In genomic region chr13:48402325-48402962, GRCh38 we compare ENCODE assay signal across 10 cellular contexts. TPM values are rescaled to one million over a fixed set of nuclear protein-coding genes. Genes with fewer than 3 reads are reported as not detected.
DNase-seq lines count a peak whose midpoint lies in the region; ATAC-seq and TF ChIP-seq lines count a peak whose summit lies in the region.
"Had no signal": no experiment of that assay in that cellular context is flagged by ENCODE, and none has a peak within 500 bp of the region (broad histone marks: within the 10 kb centered on the region; RNA-seq: fewer than 3 reads in every experiment).

No MANE protein-coding gene starts in this region.

- H3K36me3 ChIP-seq in PC-3 (ENCODE audit: low read depth, low read length): no peaks in the 10 kb centered on the region; the same call in 1 of the 2 replicates

- BruUV-seq in PC-3 (replicated peaks; lab: Mats Ljungman, UMichigan): no TSS peak

- H3K9me3 ChIP-seq in PC-3 (ENCODE audit: low read length): no peaks in the 10 kb centered on the region

- no peak overlapping the region for H3K4me2 ChIP-seq in PC-3 (ENCODE audit: low read length)

- CTCF ChIA-PET in PC-3 (lab: Charles Lee): interaction anchor here (0.6 kb wide), 2 partner anchors 178 kb away, joined by 3 to 5 read pairs; no protein-coding TSS in a partner anchor

- H2AFZ ChIP-seq in PC-3 (ENCODE audit: low read length): no peak overlapping the region

- no peaks in the 10 kb centered on the region for H3K79me2 ChIP-seq in PC-3 (ENCODE audit: low read length)

- POLR2A ChIA-PET in PC-3 (lab: Charles Lee; ENCODE audit: unreplicated experiment): interaction anchor here (0.6 kb wide), 1 partner anchor 465 kb away, joined by 19 read pairs; no protein-coding TSS in a partner anchor

- H3K4me3 Mint-ChIP-seq in activated CD4-positive, alpha-beta T cell treated with anti-CD3 and anti-CD28 coated beads, Interleukin-2, amount 10 ng/mL, durations not matched to agents 24 days and 14 days: peak overlapping the region; percentile 12
- H3K4me3 Mint-ChIP-seq in stimulated activated naive CD8-positive, alpha-beta T cell treated with anti-CD3 and anti-CD28 coated beads, Interleukin-15, amount 100 ng/mL, for 72 hours: peak overlapping the region in 1 of 2 donors; percentile 14

- H3K4me1 ChIP-seq in PC-3 (ENCODE audit: insufficient read depth, low read length): peaks cover 36% of the 10 kb centered on the region

- H3K4me1 Mint-ChIP-seq in activated CD4-positive, alpha-beta T cell treated with anti-CD3 and anti-CD28 coated beads, Interleukin-2, amount 10 ng/mL, durations not matched to agents 24 days and 14 days: peaks cover 47% of the 10 kb centered on the region
- H3K4me1 Mint-ChIP-seq in stimulated activated naive CD8-positive, alpha-beta T cell treated with anti-CD3 and anti-CD28 coated beads, Interleukin-15, amount 100 ng/mL, for 72 hours: peaks cover 57% of the 10 kb centered on the region

- DNase-seq in activated CD4-positive, alpha-beta T cell treated with anti-CD3 and anti-CD28 coated beads, Interleukin-2, amount 10 ng/mL, durations not matched to agents 24 days and 14 days: no peak
- no peak for DNase-seq in activated CD4-positive, alpha-beta T cell treated with anti-CD3 and anti-CD28 coated beads, Interleukin-2, amount 50 U/mL, for 4 hours
- DNase-seq in PC-3: no peak
- DNase-seq in epithelial cell of esophagus (ENCODE audit: low read depth): peak; percentile 29
- peak in 1 of 2 donors; percentile 26 for DNase-seq in stimulated activated naive CD8-positive, alpha-beta T cell treated with anti-CD3 and anti-CD28 coated beads, Interleukin-15, amount 100 ng/mL, for 72 hours
- no peak for DNase-seq in glomerular visceral epithelial cell (ENCODE audit: extremely low spot score)
- DNase-seq: NCI-H1092 treated with DMSO at 0.1 percent for 48 hours, nucleus accumbens had no signal

- no peak for ATAC-seq in PC-3
- peak; percentile 62 for ATAC-seq in stimulated activated naive CD8-positive, alpha-beta T cell treated with anti-CD3 and anti-CD28 coated beads, Interleukin-15, amount 100 ng/mL, for 72 hours
- ATAC-seq in HG02981 (IDR thresholded peaks at IDR 0.05; ENCODE audit: unreplicated experiment): no peak
- no peak for ATAC-seq in HG02623 (IDR thresholded peaks at IDR 0.05; ENCODE audit: unreplicated experiment)

- no peaks in the 10 kb centered on the region for H3K27me3 ChIP-seq in PC-3 (ENCODE audit: low read length)

- TF ChIP-seq CTCF in PC-3 (conservative IDR thresholded peaks at IDR 0.05; ENCODE audit: low read depth, low read length) (no peak), epithelial cell of esophagus (IDR thresholded peaks at IDR 0.05; ENCODE audit: insufficient read depth, low read depth, low read length, missing control alignments) (no peak)

- intact Hi-C loops in activated CD4-positive, alpha-beta T cell treated with anti-CD3 and anti-CD28 coated beads, Interleukin-2, amount 10 ng/mL, durations not matched to agents 24 days and 14 days (cut with micrococcal nuclease): loop anchor here (2.0 to 5.0 kb wide), 6 partner anchors 55 to 182 kb away; partner anchors contain the start of gene RCBTB2
- intact Hi-C loops in PC-3 (cut with micrococcal nuclease): loop anchor here (5.0 kb wide), 1 partner anchor 90 kb away; no protein-coding TSS in a partner anchor

- H3K4me3 ChIP-seq in PC-3 (ENCODE audit: low read length): no peak overlapping the region
- H3K4me3 ChIP-seq in epithelial cell of esophagus (ENCODE audit: low read length): no peak overlapping the region

- H3K27ac ChIP-seq in PC-3 (ENCODE audit: low read length): peak overlapping the region; percentile 25; the same call in 1 of the 2 replicates

- no peaks in the 10 kb centered on the region for H3F3A ChIP-seq in PC-3 (ENCODE audit: low read length, unreplicated experiment)

- peaks cover 8% of the 10 kb centered on the region for H3K36me3 Mint-ChIP-seq in activated CD4-positive, alpha-beta T cell treated with anti-CD3 and anti-CD28 coated beads, Interleukin-2, amount 10 ng/mL, durations not matched to agents 24 days and 14 days (ENCODE audit: low read depth)

- no peaks in the 10 kb centered on the region for H3K27me3 Mint-ChIP-seq in activated CD4-positive, alpha-beta T cell treated with anti-CD3 and anti-CD28 coated beads, Interleukin-2, amount 10 ng/mL, durations not matched to agents 24 days and 14 days
- H3K27me3 Mint-ChIP-seq in stimulated activated naive CD8-positive, alpha-beta T cell treated with anti-CD3 and anti-CD28 coated beads, Interleukin-15, amount 100 ng/mL, for 72 hours: no peaks in the 10 kb centered on the region

- no peaks in the 10 kb centered on the region for H3K9me2 ChIP-seq in PC-3 (replicated peaks; ENCODE audit: low read length)

- H3K9me3 Mint-ChIP-seq in activated CD4-positive, alpha-beta T cell treated with anti-CD3 and anti-CD28 coated beads, Interleukin-2, amount 10 ng/mL, durations not matched to agents 24 days and 14 days: no peaks in the 10 kb centered on the region
- H3K9me3 Mint-ChIP-seq in stimulated activated naive CD8-positive, alpha-beta T cell treated with anti-CD3 and anti-CD28 coated beads, Interleukin-15, amount 100 ng/mL, for 72 hours: no peaks in the 10 kb centered on the region

- H4K20me1 ChIP-seq in PC-3 (ENCODE audit: low read length): no peaks in the 10 kb centered on the region

- H3K27ac Mint-ChIP-seq in activated CD4-positive, alpha-beta T cell treated with anti-CD3 and anti-CD28 coated beads, Interleukin-2, amount 10 ng/mL, durations not matched to agents 24 days and 14 days: peak overlapping the region; percentile 69
- no peak overlapping the region for H3K27ac Mint-ChIP-seq in stimulated activated naive CD8-positive, alpha-beta T cell treated with anti-CD3 and anti-CD28 coated beads, Interleukin-15, amount 100 ng/mL, for 72 hours

- H3K9ac ChIP-seq in PC-3 (ENCODE audit: low read length): no peak overlapping the region

RNA-seq across cellular contexts. Expression of gene LPAR6, which starts 10.5 kb away (rescaled TPM):
- 3.9 and 4.2 TPM in 2 replicates for total RNA-seq in activated CD4-positive, alpha-beta T cell treated with anti-CD3 and anti-CD28 coated beads, Interleukin-2, amount 10 ng/mL, durations not matched to agents 24 days and 14 days
- 3.6 TPM in 2 replicates for total RNA-seq in PC-3 (2014; rRNA removed)
